In the genomic region with DNA sequence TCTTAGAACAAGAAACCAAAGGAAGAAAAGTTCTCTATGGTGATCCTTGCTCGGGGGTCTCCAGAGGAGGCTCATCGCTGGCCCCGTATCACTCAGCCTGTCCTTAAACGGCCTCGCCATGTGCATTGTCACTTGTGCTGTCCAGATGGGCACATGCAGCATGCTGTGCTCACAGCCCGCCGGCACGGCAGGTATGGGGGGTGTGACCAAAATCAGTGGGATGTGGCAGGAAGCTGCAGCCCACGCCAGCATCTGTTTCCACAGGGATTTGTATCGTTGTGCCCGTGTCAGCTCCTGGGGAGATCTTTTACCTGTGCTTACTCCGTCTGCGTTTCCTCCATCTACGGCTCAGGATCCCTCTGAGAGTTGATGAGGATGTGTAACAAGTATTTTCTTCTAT, we compare ENCODE assay signal across 25 cellular contexts. TPM values are rescaled to one million over a fixed set of nuclear protein-coding genes. Genes with fewer than 3 reads are reported as not detected.
DNase-seq lines count a peak whose midpoint lies in the region; ATAC-seq, FAIRE-seq and TF ChIP-seq lines count a peak whose summit lies in the region.
"Had no signal": no experiment of that assay in that cellular context is flagged by ENCODE, and none has a peak within 500 bp of the region (broad histone marks: within the 10 kb centered on the region; RNA-seq: fewer than 3 reads in every experiment).

No MANE protein-coding gene starts in this region.

- TF ChIP-seq POLR2A in esophagus squamous epithelium (IDR thresholded peaks at IDR 0.05): no peak

- peak; percentile 85 for FAIRE-seq in urothelium cell line (lab: Jason Lieb, UNC)
- FAIRE-seq: A204.1, GM12891, GM19239, HTR-8/SVneo, K562 had no signal

- peaks cover 9 to 69% (median 18%) of the 10 kb centered on the region in 3 donors for H3K4me1 ChIP-seq in esophagus squamous epithelium
- H3K4me1 ChIP-seq in mucosa of rectum (ENCODE audit: control insufficient read depth in 2 of 2, insufficient read depth in 2 of 2, low read length in 2 of 2): peaks cover 14 to 37% of the 10 kb centered on the region in 2 donors

- intact Hi-C loops in esophagus squamous epithelium (cut with DNase I): no loop called here

- H3K4me3 ChIP-seq in esophagus squamous epithelium (no peak overlapping the region), mucosa of rectum (ENCODE audit: low read length in 2 of 2) (peak overlapping the region in 1 of 2 donors; percentile 1)
- H3K4me3 ChIP-seq: GM23248, HAP-1, K562 had no signal

- WGBS in esophagus squamous epithelium, 2 donors: 79% methylated on average over 9 of the region's 14 CpGs; no CpG with 5 or more reads in 1 of the 2 donors

- no peaks in the 10 kb centered on the region for H3K27me3 Mint-ChIP-seq in T-helper 17 cell
- H3K27me3 Mint-ChIP-seq: CD4-positive, alpha-beta memory T cell had no signal

- no peaks in the 10 kb centered on the region for H3K9me3 ChIP-seq in T-helper 17 cell (ENCODE audit: control insufficient read depth, low read length, poor library complexity, severe bottlenecking)
- H3K9me3 ChIP-seq in esophagus squamous epithelium: no peaks in the 10 kb centered on the region
- no peaks in the 10 kb centered on the region for H3K9me3 ChIP-seq in mucosa of rectum (ENCODE audit: control insufficient read depth in 2 of 2, low read length in 2 of 2)
- H3K9me3 ChIP-seq: HAP-1 had no signal

- H3K27me3 ChIP-seq in esophagus squamous epithelium (no peaks in the 10 kb centered on the region), mucosa of rectum (ENCODE audit: control insufficient read depth in 2 of 2, insufficient read depth in 2 of 2, low read length in 2 of 2) (no peaks in the 10 kb centered on the region)

- H3K36me3 ChIP-seq in esophagus squamous epithelium: peaks cover 8 to 60% (median 50%) of the 10 kb centered on the region in 3 donors
- peaks cover 46 to 53% of the 10 kb centered on the region in 2 donors for H3K36me3 ChIP-seq in mucosa of rectum (ENCODE audit: control insufficient read depth in 2 of 2, insufficient read depth in 2 of 2, low read length in 2 of 2)

- no peak overlapping the region for H3K9ac ChIP-seq in mucosa of rectum (ENCODE audit: low read depth in 1 of 2, low read length in 2 of 2)
- H3K9ac ChIP-seq: GM23248 had no signal

- ATAC-seq in T-helper 17 cell (no peak), HG03159 (IDR thresholded peaks at IDR 0.05; ENCODE audit: unreplicated experiment) (no peak)
- ATAC-seq: K562 had no signal

- peaks cover 27% of the 10 kb centered on the region for H3K4me1 Mint-ChIP-seq in T-helper 17 cell

- H3K4me3 Mint-ChIP-seq in T-helper 17 cell: no peak overlapping the region
- H3K4me3 Mint-ChIP-seq: CD4-positive, alpha-beta memory T cell had no signal

- peak overlapping the region; percentile 14 for H3K27ac Mint-ChIP-seq in T-helper 17 cell

- peaks cover 9% of the 10 kb centered on the region for H3K36me3 Mint-ChIP-seq in T-helper 17 cell (ENCODE audit: low read depth)

- DNase-seq in T-helper 17 cell (no peak), esophagus squamous epithelium (lab: John Stamatoyannopoulos, UW) (no peak), urothelium cell line (ENCODE audit: low spot score) (no peak), occipital lobe (lab: John Stamatoyannopoulos, UW) (no peak), NCI-H1105 (lab: John Stamatoyannopoulos, UW) (no peak)
- DNase-seq in activated T-cell treated with anti-CD3 and anti-CD28 coated beads, Interleukin-2, amount 50 U/mL, for 48 hours: no peak
- DNase-seq: ACHN; AML-193; Calu3; CD4-positive, alpha-beta memory T cell; DND-41; EL; GM23248; IMR-90 had no signal

- H3K27ac ChIP-seq in esophagus squamous epithelium (peak overlapping the region in 3 of 4 donors; percentile 22 to 89 (median 83)), mucosa of rectum (ENCODE audit: low read depth in 2 of 2, low read length in 2 of 2) (peak overlapping the region; percentile 2 to 45)
- H3K27ac ChIP-seq: C4-2B, GM23248 had no signal

- TF ChIP-seq CTCF in esophagus squamous epithelium (IDR thresholded peaks at IDR 0.05): no peak

RNA-seq across cellular contexts. Expression of a gene that starts 2.6 kb away (rescaled TPM):
- total RNA-seq in T-helper 17 cell (not detected), esophagus squamous epithelium (10 to 100 TPM in 3 of 4 donors, 1 to 10 TPM in 1; 8.6 to 23.2 (median 14.9) TPM), occipital lobe (not detected)
- total RNA-seq: Calu3, G401, GM23248, H4, IMR-90, K562 had no signal

RNA-seq across cellular contexts. Expression of a gene that starts 6.7 kb away (rescaled TPM):
- total RNA-seq in T-helper 17 cell (10 to 100 TPM; 76.6 to 91.2 TPM), esophagus squamous epithelium (10 to 100 TPM; 53.6 to 74.6 (median 68.5) TPM), occipital lobe (29.0 TPM)

RNA-seq across cellular contexts. Expression of a gene that starts 28.3 kb away (rescaled TPM):
- total RNA-seq in T-helper 17 cell: 10 to 100 TPM; 29.8 to 38.2 TPM
- 100 to 1,000 TPM in 3 of 4 donors, 10 to 100 TPM in 1; 96.3 to 209 (median 142) TPM for total RNA-seq in esophagus squamous epithelium
- total RNA-seq in occipital lobe: 68.5 TPM

RNA-seq across cellular contexts. Expression of a gene that starts 33.5 kb away (rescaled TPM):
- not detected for total RNA-seq in T-helper 17 cell
- not detected for total RNA-seq in esophagus squamous epithelium
- total RNA-seq in occipital lobe: not detected
- total RNA-seq: Calu3; CD4-positive, alpha-beta memory T cell; G401; GM23248; H4; IMR-90 had no signal

RNA-seq across cellular contexts. Expression of a gene that starts 38.1 kb away (rescaled TPM):
- not detected for total RNA-seq in T-helper 17 cell
- not detected for total RNA-seq in esophagus squamous epithelium
- total RNA-seq in occipital lobe: not detected
- total RNA-seq: Calu3; CD4-positive, alpha-beta memory T cell; G401; GM23248; H4; IMR-90; K562 had no signal
